In the genomic region with DNA sequence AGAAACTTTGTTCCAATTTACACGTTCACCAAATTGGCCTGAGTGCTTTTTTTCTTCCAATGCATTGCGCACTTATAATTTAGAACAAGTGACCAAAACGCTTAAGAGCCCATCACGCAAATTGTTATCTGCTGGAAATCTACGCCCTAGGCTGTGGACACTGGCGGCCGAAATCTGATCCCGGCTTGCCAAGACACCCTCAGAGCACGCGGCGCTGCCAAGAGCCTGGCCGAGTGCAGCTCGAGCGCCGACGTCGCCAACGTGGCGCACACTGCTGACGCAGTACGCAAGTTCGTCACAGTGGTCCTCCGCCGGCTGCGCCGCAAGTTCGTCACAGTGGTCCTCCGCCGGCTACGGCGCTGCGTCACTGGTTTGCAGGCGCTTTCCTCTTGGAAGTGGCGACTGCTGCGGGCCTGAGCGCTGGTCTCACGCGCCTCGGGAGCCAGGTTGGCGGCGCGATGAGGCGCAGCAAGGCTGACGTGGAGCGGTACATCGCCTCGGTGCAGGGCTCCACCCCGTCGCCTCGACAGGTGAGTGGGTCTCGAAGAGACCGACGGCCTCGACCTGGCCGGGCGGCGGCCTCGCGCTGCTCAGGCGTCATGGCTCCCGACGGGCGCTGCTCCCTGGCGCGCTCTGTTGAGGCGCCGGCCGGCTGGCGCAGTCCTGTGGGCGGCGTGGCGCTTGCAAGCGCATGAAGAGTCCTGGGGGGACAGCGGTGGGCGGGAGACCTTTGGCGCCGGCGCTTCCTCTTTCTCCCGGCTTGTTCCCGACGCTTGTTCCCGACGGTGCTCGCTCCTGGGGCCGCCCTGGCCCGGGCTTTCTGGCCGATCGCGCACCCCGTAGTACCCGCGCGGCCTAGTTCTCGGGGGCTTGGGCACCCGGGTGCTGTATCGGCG, we compare ENCODE assay signal across 8 cellular contexts. TPM values are rescaled to one million over a fixed set of nuclear protein-coding genes. Genes with fewer than 3 reads are reported as not detected.
DNase-seq lines count a peak whose midpoint lies in the region; ATAC-seq and TF ChIP-seq lines count a peak whose summit lies in the region.

A gene (plus strand): TSS at position 334 of the 896 bp plus-strand sequence. CDS start 125 bp downstream, at position 459.

- H3K27ac ChIP-seq in RWPE2 (ENCODE audit: poor library complexity, severe bottlenecking): peak within 1 kb of the TSS; percentile 56

- peak; percentile 95 for ATAC-seq in RWPE2 (ENCODE audit: low read depth)
- peak; percentile 89 to 93 for ATAC-seq in naive thymus-derived CD8-positive, alpha-beta T cell
- ATAC-seq in stimulated activated naive B cell treated with anti-CD40 and anti-IgM and Interleukin-4, amounts not matched to agents 10 μg/mL and 1 μg/mL and 100 μg/mL, for 72 hours (replicated peaks): peak; percentile 99

- H3K79me2 ChIP-seq in Loucy (ENCODE audit: insufficient read depth, low read length): peaks cover 53% of the 10 kb centered on the region

- H3K9ac ChIP-seq in Loucy (ENCODE audit: low read depth, low read length, poor library complexity, severe bottlenecking): peak within 1 kb of the TSS; percentile 79

- no peaks in the 10 kb centered on the region for H3K9me3 Mint-ChIP-seq in activated T-helper 2 cell treated with anti-CD3 and anti-CD28 coated beads, Interferon-gamma antibody, Interleukin-2, Interleukin-4, amounts not matched to agents 10 μg/mL and 5 μg/mL and 100 μg/mL, durations not matched to agents 14 hours and 24 hours and 36 hours
- H3K9me3 Mint-ChIP-seq in naive thymus-derived CD8-positive, alpha-beta T cell: no peaks in the 10 kb centered on the region
- no peaks in the 10 kb centered on the region for H3K9me3 Mint-ChIP-seq in stimulated activated naive B cell treated with anti-CD40 and anti-IgM and Interleukin-4, amounts not matched to agents 10 μg/mL and 1 μg/mL and 100 μg/mL, for 72 hours

- H3K36me3 ChIP-seq in H7 (replicated peaks; ENCODE audit: control insufficient read depth, insufficient read depth, low read length) (no peaks in the 10 kb centered on the region), Loucy (ENCODE audit: insufficient read depth, low read length) (no peaks in the 10 kb centered on the region), RWPE2 (ENCODE audit: low read depth) (no peaks in the 10 kb centered on the region)

- peaks cover 6% of the 10 kb centered on the region for H3K36me3 Mint-ChIP-seq in activated T-helper 2 cell treated with anti-CD3 and anti-CD28 coated beads, Interferon-gamma antibody, Interleukin-2, Interleukin-4, amounts not matched to agents 10 μg/mL and 5 μg/mL and 100 μg/mL, durations not matched to agents 14 hours and 24 hours and 36 hours (ENCODE audit: low read depth)
- H3K36me3 Mint-ChIP-seq in naive thymus-derived CD8-positive, alpha-beta T cell: peaks cover 0 to 7% (median 0%) of the 10 kb centered on the region in 3 donors
- H3K36me3 Mint-ChIP-seq in stimulated activated naive B cell treated with anti-CD40 and anti-IgM and Interleukin-4, amounts not matched to agents 10 μg/mL and 1 μg/mL and 100 μg/mL, for 72 hours: peaks cover 0 to 7% of the 10 kb centered on the region in 2 donors

- H4K20me1 ChIP-seq in Loucy (ENCODE audit: insufficient read depth, low read length, poor library complexity, severe bottlenecking): peaks cover 4% of the 10 kb centered on the region

- H3K27ac Mint-ChIP-seq in activated T-helper 2 cell treated with anti-CD3 and anti-CD28 coated beads, Interferon-gamma antibody, Interleukin-2, Interleukin-4, amounts not matched to agents 10 μg/mL and 5 μg/mL and 100 μg/mL, durations not matched to agents 14 hours and 24 hours and 36 hours: peak within 1 kb of the TSS; percentile 99
- peak within 1 kb of the TSS; percentile 98 to 100 (median 99) for H3K27ac Mint-ChIP-seq in naive thymus-derived CD8-positive, alpha-beta T cell
- peak within 1 kb of the TSS; percentile 99 for H3K27ac Mint-ChIP-seq in stimulated activated naive B cell treated with anti-CD40 and anti-IgM and Interleukin-4, amounts not matched to agents 10 μg/mL and 1 μg/mL and 100 μg/mL, for 72 hours

- TF ChIP-seq CTCF in Loucy (conservative IDR thresholded peaks at IDR 0.05; ENCODE audit: low read length) (no peak), RWPE2 (IDR thresholded peaks at IDR 0.05; ENCODE audit: poor library complexity, severe bottlenecking) (no peak), fibroblast of mammary gland (conservative IDR thresholded peaks at IDR 0.05; ENCODE audit: control insufficient read depth, insufficient read depth, low read depth, low read length) (no peak)

- H3K4me3 Mint-ChIP-seq in activated T-helper 2 cell treated with anti-CD3 and anti-CD28 coated beads, Interferon-gamma antibody, Interleukin-2, Interleukin-4, amounts not matched to agents 10 μg/mL and 5 μg/mL and 100 μg/mL, durations not matched to agents 14 hours and 24 hours and 36 hours (ENCODE audit: low read depth): peak within 1 kb of the TSS; percentile 91
- peak within 1 kb of the TSS; percentile 91 to 98 (median 96) for H3K4me3 Mint-ChIP-seq in naive thymus-derived CD8-positive, alpha-beta T cell
- peak within 1 kb of the TSS; percentile 94 to 96 for H3K4me3 Mint-ChIP-seq in stimulated activated naive B cell treated with anti-CD40 and anti-IgM and Interleukin-4, amounts not matched to agents 10 μg/mL and 1 μg/mL and 100 μg/mL, for 72 hours

- H3K27me3 Mint-ChIP-seq in activated T-helper 2 cell treated with anti-CD3 and anti-CD28 coated beads, Interferon-gamma antibody, Interleukin-2, Interleukin-4, amounts not matched to agents 10 μg/mL and 5 μg/mL and 100 μg/mL, durations not matched to agents 14 hours and 24 hours and 36 hours (ENCODE audit: low read depth): no peaks in the 10 kb centered on the region
- H3K27me3 Mint-ChIP-seq in naive thymus-derived CD8-positive, alpha-beta T cell: no peaks in the 10 kb centered on the region
- H3K27me3 Mint-ChIP-seq in stimulated activated naive B cell treated with anti-CD40 and anti-IgM and Interleukin-4, amounts not matched to agents 10 μg/mL and 1 μg/mL and 100 μg/mL, for 72 hours: no peaks in the 10 kb centered on the region

- no peaks in the 10 kb centered on the region for H3K9me2 ChIP-seq in Loucy (replicated peaks; ENCODE audit: low read depth, low read length)

- peak within 1 kb of the TSS; percentile 72 for H2AFZ ChIP-seq in Loucy (ENCODE audit: low read length)

- DNase-seq in ELR (ENCODE audit: low read depth): peak; percentile 98
- DNase-seq in H7: peak; percentile 88
- peak; percentile 95 for DNase-seq in RWPE2 (ENCODE audit: low spot score)
- peak; percentile 91 for DNase-seq in activated T-helper 2 cell treated with anti-CD3 and anti-CD28 coated beads, Interferon-gamma antibody, Interleukin-2, Interleukin-4, amounts not matched to agents 10 μg/mL and 5 μg/mL and 100 μg/mL, durations not matched to agents 14 hours and 24 hours and 36 hours (ENCODE audit: low spot score)
- peak; percentile 99 for DNase-seq in fibroblast of mammary gland (ENCODE audit: low read depth)
- DNase-seq in naive thymus-derived CD8-positive, alpha-beta T cell: peak; percentile 87 to 97 (median 94)
- DNase-seq in stimulated activated naive B cell treated with anti-CD40 and anti-IgM and Interleukin-4, amounts not matched to agents 10 μg/mL and 1 μg/mL and 100 μg/mL, for 72 hours: peak; percentile 91

- H3K4me1 ChIP-seq in Loucy (ENCODE audit: insufficient read depth, low read length, poor library complexity, severe bottlenecking) (peaks cover 6% of the 10 kb centered on the region), RWPE2 (ENCODE audit: insufficient read depth, poor library complexity, severe bottlenecking) (peaks cover 6% of the 10 kb centered on the region)

- H3K4me3 ChIP-seq in H7 (ENCODE audit: insufficient read depth, low read depth, low read length) (peak within 1 kb of the TSS; percentile 95), Loucy (ENCODE audit: low read length, poor library complexity, severe bottlenecking) (peak within 1 kb of the TSS; percentile 76), RWPE2 (ENCODE audit: severe bottlenecking) (peak within 1 kb of the TSS; percentile 69), fibroblast of mammary gland (ENCODE audit: control insufficient read depth, low read depth, low read length) (peak within 1 kb of the TSS; percentile 69)

- intact Hi-C loops in activated T-helper 2 cell treated with anti-CD3 and anti-CD28 coated beads, Interferon-gamma antibody, Interleukin-2, Interleukin-4, amounts not matched to agents 10 μg/mL and 5 μg/mL and 100 μg/mL, durations not matched to agents 14 hours and 24 hours and 36 hours (cut with micrococcal nuclease): loop anchor here (1.0 to 5.0 kb wide), 5 partner anchors 67 to 270 kb away; a partner anchor contains a TSS

- H3K27me3 ChIP-seq in H7 (ENCODE audit: control insufficient read depth, insufficient read depth, low read length) (no peaks in the 10 kb centered on the region), Loucy (ENCODE audit: insufficient read depth, low read length, poor library complexity, severe bottlenecking) (no peaks in the 10 kb centered on the region), RWPE2 (ENCODE audit: insufficient read depth, poor library complexity, severe bottlenecking) (no peaks in the 10 kb centered on the region)

- peaks cover 12% of the 10 kb centered on the region for H3K4me1 Mint-ChIP-seq in activated T-helper 2 cell treated with anti-CD3 and anti-CD28 coated beads, Interferon-gamma antibody, Interleukin-2, Interleukin-4, amounts not matched to agents 10 μg/mL and 5 μg/mL and 100 μg/mL, durations not matched to agents 14 hours and 24 hours and 36 hours (ENCODE audit: low read depth)
- peaks cover 7 to 32% (median 28%) of the 10 kb centered on the region in 4 donors for H3K4me1 Mint-ChIP-seq in naive thymus-derived CD8-positive, alpha-beta T cell
- H3K4me1 Mint-ChIP-seq in stimulated activated naive B cell treated with anti-CD40 and anti-IgM and Interleukin-4, amounts not matched to agents 10 μg/mL and 1 μg/mL and 100 μg/mL, for 72 hours: peaks cover 12 to 27% of the 10 kb centered on the region in 2 donors

- POLR2A ChIA-PET in naive thymus-derived CD8-positive, alpha-beta T cell (lab: Charles Lee): interaction anchor here (0.9 to 1.1 kb wide), 3 partner anchors 9 to 312 kb away, joined by 3 to 4 read pairs (median 3); a partner anchor contains a TSS

- no peaks in the 10 kb centered on the region for H3K9me3 ChIP-seq in Loucy (ENCODE audit: insufficient read depth, low read depth, low read length)
- H3K9me3 ChIP-seq in RWPE2 (ENCODE audit: severe bottlenecking): no peaks in the 10 kb centered on the region

- H3F3A ChIP-seq in Loucy (ENCODE audit: low read depth): no peaks in the 10 kb centered on the region

- peak within 1 kb of the TSS; percentile 83 for H3K4me2 ChIP-seq in Loucy (ENCODE audit: low read depth, low read length, poor library complexity, severe bottlenecking)

RNA-seq across cellular contexts. Expression of the gene that starts here (rescaled TPM):
- 43.8 and 54.2 TPM in 2 replicates for total RNA-seq in H7 (2014; rRNA removed; shearing (Covaris generic))
- total RNA-seq in activated T-helper 2 cell treated with anti-CD3 and anti-CD28 coated beads, Interferon-gamma antibody, Interleukin-2, Interleukin-4, amounts not matched to agents 10 μg/mL and 5 μg/mL and 100 μg/mL, durations not matched to agents 14 hours and 24 hours and 36 hours: 70.0 and 72.4 TPM in 2 replicates
- 10 to 100 TPM; 86.1 to 96.8 TPM for total RNA-seq in naive thymus-derived CD8-positive, alpha-beta T cell
- 10 to 100 TPM in 2 of 3 donors, 1 to 10 TPM in 1; 7.9 to 15.6 (median 12.8) TPM for polyA plus RNA-seq in naive thymus-derived CD8-positive, alpha-beta T cell

Comparison
In these comparisons a context has a peak if more than half of its experiments do, and no peak if none do; other contexts are left out.
1. Peak in every context shown above with its lines: DNase-seq, ATAC-seq, H3K4me3 ChIP-seq and H3K27ac ChIP-seq.